ENCODE assay signal across 18 cellular contexts in genomic region chr17:68953340-68953997, GRCh38. TPM values are rescaled to one million over a fixed set of nuclear protein-coding genes. Genes with fewer than 3 reads are reported as not detected.
DNase-seq lines count a peak whose midpoint lies in the region; ATAC-seq and TF ChIP-seq lines count a peak whose summit lies in the region.
"Had no signal": no experiment of that assay in that cellular context is flagged by ENCODE, and none has a peak within 500 bp of the region (broad histone marks: within the 10 kb centered on the region; RNA-seq: fewer than 3 reads in every experiment).

No MANE protein-coding gene starts in this region.

- H3K4me1 ChIP-seq in gastroesophageal sphincter, result no peaks in the 10 kb centered on the region
- H3K4me1 ChIP-seq in osteoblast (ENCODE audit: insufficient read depth, low read length), result peaks cover 13% of the 10 kb centered on the region

- peaks cover 8% of the 10 kb centered on the region for H3K79me2 ChIP-seq in osteoblast (ENCODE audit: insufficient read depth, low read length)

- TF ChIP-seq EP300 in gastroesophageal sphincter (IDR thresholded peaks at IDR 0.05), result no peak

- no peak for ATAC-seq in gastroesophageal sphincter
- ATAC-seq: activated naive CD4-positive, alpha-beta T cell treated with anti-CD3 and anti-CD28 coated beads, Interleukin-2, amount 50 U/mL, for 72 hours; stimulated activated effector memory CD8-positive, alpha-beta T cell treated with anti-CD3 and anti-CD28 coated beads, Interleukin-12 subunit alpha, Interleukin-12 subunit beta, amount 100 ng/mL, for 72 hours had no signal

- H2AFZ ChIP-seq in osteoblast (ENCODE audit: low read length), result no peak overlapping the region

- in situ Hi-C loops in astrocyte of the spinal cord (cut with HindIII; ENCODE audit: low sequenced_read_pairs), result no loop called here

- H3K36me3 ChIP-seq in gastroesophageal sphincter (no peaks in the 10 kb centered on the region), osteoblast (ENCODE audit: insufficient read depth, low read length) (no peaks in the 10 kb centered on the region)

- H3K9me3 ChIP-seq in gastroesophageal sphincter (no peaks in the 10 kb centered on the region), osteoblast (ENCODE audit: low read depth, low read length) (no peaks in the 10 kb centered on the region)

- WGBS in gastroesophageal sphincter (ENCODE audit: low coverage in 1 of 2), 2 donors, result 57 to 87% methylated on average over 3 to 4 of the region's 4 CpGs

- H3K4me3 ChIP-seq in astrocyte of the spinal cord (ENCODE audit: low read depth, low read length) (peak overlapping the region; percentile 6), gastroesophageal sphincter (peak overlapping the region; percentile 32 to 44), osteoblast (ENCODE audit: insufficient read depth, low read length) (peak overlapping the region; percentile 6)

- TF ChIP-seq POLR2A in gastroesophageal sphincter (IDR thresholded peaks at IDR 0.05), result no peak

- no peak for TF ChIP-seq CTCF in astrocyte of the spinal cord (IDR thresholded peaks at IDR 0.05; ENCODE audit: low read depth, low read length)
- TF ChIP-seq CTCF in gastroesophageal sphincter (IDR thresholded peaks at IDR 0.05), result no peak
- no peak for TF ChIP-seq CTCF in osteoblast (IDR thresholded peaks at IDR 0.05; ENCODE audit: extremely low read depth, low read depth, low read length)

- no peak for DNase-seq in astrocyte of the spinal cord (ENCODE audit: low read depth, low spot score)
- no peak for DNase-seq in osteoblast (ENCODE audit: insufficient read length, low spot score, missing footprints)
- no peak for DNase-seq in NCI-H446 treated with DMSO at 0.1 percent for 48 hours (lab: John Stamatoyannopoulos, UW)
- DNase-seq in NCI-H345 (lab: John Stamatoyannopoulos, UW), result no peak
- DNase-seq in NAMALWA (ENCODE audit: low spot score), result no peak
- no peak for DNase-seq in activated naive CD4-positive, alpha-beta T cell treated with anti-CD3 and anti-CD28 coated beads, Interleukin-2, amount 50 U/mL, for 16 hours
- DNase-seq: activated CD4-positive, alpha-beta T cell treated with anti-CD3 and anti-CD28 coated beads, Interleukin-2, amount 50 U/mL, for 4 hours; activated T-cell treated with anti-CD3 and anti-CD28 coated beads, Interleukin-2, amount 50 U/mL, for 24 hours; caudate nucleus; glutamatergic neuron; midbrain; NCI-H2081 treated with DMSO at 0.1 percent for 48 hours; NCI-H774; small intestine had no signal

- peak overlapping the region in 1 of 4 donors; percentile 40 for H3K27ac ChIP-seq in gastroesophageal sphincter
- no peak overlapping the region for H3K27ac ChIP-seq in osteoblast (ENCODE audit: low read depth, low read length)
- peak overlapping the region; percentile 58 for H3K27ac ChIP-seq in temporal lobe (ENCODE audit: low read depth, low read length)

- H4K20me1 ChIP-seq in osteoblast (ENCODE audit: insufficient read depth, low read length), result no peaks in the 10 kb centered on the region

- peak overlapping the region; percentile 70 for H3K4me2 ChIP-seq in osteoblast (ENCODE audit: insufficient read depth, low read length)

- H3K27me3 ChIP-seq in gastroesophageal sphincter, result peaks cover 4% of the 10 kb centered on the region
- no peaks in the 10 kb centered on the region for H3K27me3 ChIP-seq in osteoblast (ENCODE audit: insufficient read depth, low read length)

RNA-seq across cellular contexts. Expression of gene ABCA8, which starts 1.7 kb away (rescaled TPM):
- total RNA-seq in gastroesophageal sphincter (100 to 1,000 TPM in 1 of 4 donors, 10 to 100 TPM in 3; 54.4 to 113 (median 71.3) TPM), osteoblast (29.2 and 36.2 TPM in 2 replicates), temporal lobe (3.9 TPM)
- total RNA-seq: activated naive CD4-positive, alpha-beta T cell treated with anti-CD3 and anti-CD28 coated beads, Interleukin-2, amount 50 U/mL, for 72 hours had no signal
